In the genomic region with DNA sequence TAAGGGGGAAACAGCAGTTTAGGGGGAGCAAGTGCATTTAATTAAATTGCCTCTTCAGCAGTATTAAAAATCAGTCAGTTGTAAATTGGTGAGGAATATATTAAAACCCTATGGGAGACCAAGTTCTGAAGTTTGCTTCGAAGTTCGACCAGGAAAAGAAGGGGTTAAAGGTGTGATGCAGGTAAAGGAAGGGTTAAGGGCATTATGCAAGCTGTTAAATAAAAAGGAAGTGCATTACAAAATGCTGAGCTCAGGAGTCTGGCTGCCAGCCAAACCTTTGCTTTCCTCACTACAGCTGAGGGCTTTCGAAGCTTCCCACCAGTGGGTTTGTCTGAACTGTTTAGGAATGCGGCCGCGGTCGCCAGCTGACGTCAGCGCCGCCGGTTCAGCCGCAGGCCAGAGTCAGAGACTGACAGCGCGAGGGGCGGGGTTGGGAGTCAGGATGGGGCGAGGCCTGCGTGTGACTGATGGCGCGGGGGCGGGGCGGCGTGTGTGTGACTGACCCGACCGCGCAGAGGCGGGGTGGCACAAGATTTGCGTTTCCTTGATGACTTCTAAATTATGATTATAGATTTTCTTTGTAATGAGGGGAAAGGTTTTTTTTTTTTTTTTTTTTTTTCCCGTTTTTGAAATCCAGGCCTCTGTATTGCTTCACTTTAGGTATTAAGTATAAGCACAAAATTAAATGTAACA, we compare ENCODE assay signal across 1 cellular context.
A peak's percentile ranks its signal among the peaks of the same experiment; 100 is the strongest.
TF ChIP-seq lines count a peak whose summit lies in the region.

No MANE protein-coding gene starts in this region.

TF ChIP-seq in GM12878, 131 proteins besides CTCF, POLR2A, EP300 and RAD21 (continued from another document and continues in another):
- peak; percentile 91 for TF ChIP-seq PBX3 (IDR thresholded peaks at IDR 0.05; ENCODE audit: insufficient replicate concordance, low read depth, low read length)
- no peak for TF ChIP-seq ZNF687 (IDR thresholded peaks at IDR 0.05)
- TF ChIP-seq SMAD5 (IDR thresholded peaks at IDR 0.05; ENCODE audit: low read depth), result no peak
- 0 out of 2 replicates have a peak, but pooled peaks have one; percentile 15 for TF ChIP-seq BMI1 (IDR thresholded peaks at IDR 0.05; ENCODE audit: borderline replicate concordance)
- TF ChIP-seq BCL11A (IDR thresholded peaks at IDR 0.05; ENCODE audit: low read depth, low read length), result peak; percentile 57; the same call in 1 of the 2 replicates
- TF ChIP-seq LARP7 (IDR thresholded peaks at IDR 0.05), result no peak
- TF ChIP-seq NFXL1 (IDR thresholded peaks at IDR 0.05; ENCODE audit: borderline replicate concordance), result no peak
- TF ChIP-seq, protein P1, sequence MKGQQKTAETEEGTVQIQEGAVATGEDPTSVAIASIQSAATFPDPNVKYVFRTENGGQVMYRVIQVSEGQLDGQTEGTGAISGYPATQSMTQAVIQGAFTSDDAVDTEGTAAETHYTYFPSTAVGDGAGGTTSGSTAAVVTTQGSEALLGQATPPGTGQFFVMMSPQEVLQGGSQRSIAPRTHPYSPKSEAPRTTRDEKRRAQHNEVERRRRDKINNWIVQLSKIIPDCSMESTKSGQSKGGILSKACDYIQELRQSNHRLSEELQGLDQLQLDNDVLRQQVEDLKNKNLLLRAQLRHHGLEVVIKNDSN (IDR thresholded peaks at IDR 0.05; ENCODE audit: borderline replicate concordance, extremely low read length, insufficient read depth, low read depth, low read length), result no peak
- TF ChIP-seq CEBPB (IDR thresholded peaks at IDR 0.05; ENCODE audit: borderline replicate concordance in 1 of 2, low read depth in 2 of 2, low read length in 2 of 2), result no peak
- no peak for TF ChIP-seq KDM1A (IDR thresholded peaks at IDR 0.05; ENCODE audit: borderline replicate concordance)
- no peak for TF ChIP-seq YBX1 (IDR thresholded peaks at IDR 0.05)
- no peak for TF ChIP-seq PAX8 (IDR thresholded peaks at IDR 0.05)
- no peak for TF ChIP-seq RAD51 (IDR thresholded peaks at IDR 0.05)
- 0 out of 2 replicates have a peak, but pooled peaks have one; percentile 60 for TF ChIP-seq TCF12 (IDR thresholded peaks at IDR 0.05; ENCODE audit: low read depth, low read length)
- no peak; the same call in 1 of the 2 replicates for TF ChIP-seq YY1 (IDR thresholded peaks at IDR 0.05; ENCODE audit: low read depth, low read length)
- peak; percentile 82 for TF ChIP-seq RUNX3 (IDR thresholded peaks at IDR 0.05; ENCODE audit: low read length)
- TF ChIP-seq FOXM1 (IDR thresholded peaks at IDR 0.05; ENCODE audit: low read depth, low read length), result 0 out of 2 replicates have a peak, but pooled peaks have one; percentile 27
- no peak for TF ChIP-seq SREBF1 (IDR thresholded peaks at IDR 0.05; ENCODE audit: low read length)
- TF ChIP-seq CREM (IDR thresholded peaks at IDR 0.05; ENCODE audit: low read depth), result peak; percentile 93
- no peak for TF ChIP-seq JUNB (IDR thresholded peaks at IDR 0.05)
- no peak for TF ChIP-seq HCFC1 (IDR thresholded peaks at IDR 0.05; ENCODE audit: low read length)
- peak in 1 of 2 experiments; percentile 78; a peak in 2 of 3 replicates for TF ChIP-seq EGR1 (IDR thresholded peaks at IDR 0.05; ENCODE audit: borderline replicate concordance in 1 of 2, low read depth in 2 of 2, low read length in 2 of 2)
- no peak for TF ChIP-seq NKRF (conservative IDR thresholded peaks at IDR 0.05)
- TF ChIP-seq CBX5 (IDR thresholded peaks at IDR 0.05; ENCODE audit: low read depth), result no peak
- TF ChIP-seq CHD4 (IDR thresholded peaks at IDR 0.05), result no peak
- TF ChIP-seq HDAC2 (IDR thresholded peaks at IDR 0.05), result no peak
- TF ChIP-seq NR2F1 (conservative IDR thresholded peaks at IDR 0.05), result peak; percentile 40; the same call in 1 of the 2 replicates
- no peak for TF ChIP-seq STAT1 (conservative IDR thresholded peaks at IDR 0.05)
- peak; percentile 54; the same call in 1 of the 2 replicates for TF ChIP-seq RFX5 (IDR thresholded peaks at IDR 0.05; ENCODE audit: low read depth, low read length)
- TF ChIP-seq NBN (IDR thresholded peaks at IDR 0.05), result peak; percentile 85; the same call in 1 of the 2 replicates
- 0 out of 2 replicates have a peak, but pooled peaks have one; percentile 37 for TF ChIP-seq MXI1 (IDR thresholded peaks at IDR 0.05; ENCODE audit: low read depth, low read length)
- peak; percentile 93 for TF ChIP-seq ATF7 (IDR thresholded peaks at IDR 0.05; ENCODE audit: low read depth)
- no peak for TF ChIP-seq ELK1 (IDR thresholded peaks at IDR 0.05; ENCODE audit: low read depth, low read length)
- TF ChIP-seq SP1 (IDR thresholded peaks at IDR 0.05; ENCODE audit: low read depth, low read length), result peak; percentile 9
- no peak for TF ChIP-seq PRDM15 (CRISPR knock-in tag; IDR thresholded peaks at IDR 0.05)
- TF ChIP-seq CHD1 (IDR thresholded peaks at IDR 0.05; ENCODE audit: low read depth, low read length), result no peak
- no peak for TF ChIP-seq ZNF207 (IDR thresholded peaks at IDR 0.05; ENCODE audit: borderline replicate concordance)
- TF ChIP-seq MTA3 (IDR thresholded peaks at IDR 0.05; ENCODE audit: borderline replicate concordance, low read length), result no peak
- TF ChIP-seq SMC3 (IDR thresholded peaks at IDR 0.05; ENCODE audit: borderline replicate concordance, low read length), result no peak
- TF ChIP-seq ASH2L (IDR thresholded peaks at IDR 0.05; ENCODE audit: borderline replicate concordance, low read depth), result no peak
- TF ChIP-seq MTA2 (IDR thresholded peaks at IDR 0.05; ENCODE audit: low read depth), result peak; percentile 73
- TF ChIP-seq, protein P2, sequence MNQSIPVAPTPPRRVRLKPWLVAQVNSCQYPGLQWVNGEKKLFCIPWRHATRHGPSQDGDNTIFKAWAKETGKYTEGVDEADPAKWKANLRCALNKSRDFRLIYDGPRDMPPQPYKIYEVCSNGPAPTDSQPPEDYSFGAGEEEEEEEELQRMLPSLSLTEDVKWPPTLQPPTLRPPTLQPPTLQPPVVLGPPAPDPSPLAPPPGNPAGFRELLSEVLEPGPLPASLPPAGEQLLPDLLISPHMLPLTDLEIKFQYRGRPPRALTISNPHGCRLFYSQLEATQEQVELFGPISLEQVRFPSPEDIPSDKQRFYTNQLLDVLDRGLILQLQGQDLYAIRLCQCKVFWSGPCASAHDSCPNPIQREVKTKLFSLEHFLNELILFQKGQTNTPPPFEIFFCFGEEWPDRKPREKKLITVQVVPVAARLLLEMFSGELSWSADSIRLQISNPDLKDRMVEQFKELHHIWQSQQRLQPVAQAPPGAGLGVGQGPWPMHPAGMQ (IDR thresholded peaks at IDR 0.05; ENCODE audit: borderline replicate concordance), result no peak
- TF ChIP-seq NRF1 (conservative IDR thresholded peaks at IDR 0.05; ENCODE audit: low read depth, low read length), result no peak
- TF ChIP-seq HSF1 (IDR thresholded peaks at IDR 0.05; ENCODE audit: low read depth, low read length), result no peak
- TF ChIP-seq TARDBP (IDR thresholded peaks at IDR 0.05; ENCODE audit: borderline replicate concordance), result no peak
- peak; percentile 58; the same call in 1 of the 2 replicates for TF ChIP-seq ZNF217 (IDR thresholded peaks at IDR 0.05)
- TF ChIP-seq NR2C1 (IDR thresholded peaks at IDR 0.05), result no peak
